Comparison of ENCODE assay signal across 1 cellular context in the genomic region with DNA sequence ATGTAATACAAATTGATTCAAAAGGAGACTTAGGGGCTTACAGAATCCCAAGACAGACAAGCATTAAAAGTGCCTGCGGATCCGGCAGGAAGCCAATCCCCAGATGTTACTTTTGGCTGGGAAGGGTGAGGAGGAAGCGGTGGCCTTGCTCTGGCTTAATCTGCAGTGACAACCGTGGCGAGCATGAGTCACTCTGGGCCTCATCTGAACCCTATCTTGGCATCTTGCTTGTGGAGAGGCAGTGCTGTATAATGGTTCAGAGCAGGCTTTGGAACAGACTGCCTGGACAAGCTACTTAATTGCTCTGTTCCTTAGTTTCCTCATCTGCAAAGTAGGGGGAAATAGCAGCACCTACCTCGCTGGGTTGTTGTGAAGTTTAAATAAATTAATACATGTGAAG.
A peak's percentile ranks its signal among the peaks of the same experiment; 100 is the strongest.
TF ChIP-seq lines count a peak whose summit lies in the region.

No MANE protein-coding gene starts in this region.

TF ChIP-seq in K562, 482 proteins besides CTCF, POLR2A, EP300 and RAD21 (continued from another document and continues in another):
- TF ChIP-seq, protein P1, sequence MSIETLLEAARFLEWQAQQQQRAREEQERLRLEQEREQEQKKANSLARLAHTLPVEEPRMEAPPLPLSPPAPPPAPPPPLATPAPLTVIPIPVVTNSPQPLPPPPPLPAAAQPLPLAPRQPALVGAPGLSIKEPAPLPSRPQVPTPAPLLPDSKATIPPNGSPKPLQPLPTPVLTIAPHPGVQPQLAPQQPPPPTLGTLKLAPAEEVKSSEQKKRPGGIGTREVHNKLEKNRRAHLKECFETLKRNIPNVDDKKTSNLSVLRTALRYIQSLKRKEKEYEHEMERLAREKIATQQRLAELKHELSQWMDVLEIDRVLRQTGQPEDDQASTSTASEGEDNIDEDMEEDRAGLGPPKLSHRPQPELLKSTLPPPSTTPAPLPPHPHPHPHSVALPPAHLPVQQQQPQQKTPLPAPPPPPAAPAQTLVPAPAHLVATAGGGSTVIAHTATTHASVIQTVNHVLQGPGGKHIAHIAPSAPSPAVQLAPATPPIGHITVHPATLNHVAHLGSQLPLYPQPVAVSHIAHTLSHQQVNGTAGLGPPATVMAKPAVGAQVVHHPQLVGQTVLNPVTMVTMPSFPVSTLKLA (conservative IDR thresholded peaks at IDR 0.05): 0 out of 4 replicates have a peak, but pooled peaks of 1 of the 2 experiments have one; percentile 30
- peak; percentile 75; the same call in 1 of the 2 replicates for TF ChIP-seq MYNN (IDR thresholded peaks at IDR 0.05)
- TF ChIP-seq MYNN (CRISPR knock-in tag; IDR thresholded peaks at IDR 0.05): no peak
- TF ChIP-seq FOXA1 (IDR thresholded peaks at IDR 0.05; ENCODE audit: borderline replicate concordance): no peak
- TF ChIP-seq ZSCAN32 (CRISPR knock-in tag; IDR thresholded peaks at IDR 0.05): no peak
- no peak for TF ChIP-seq HNRNPH1 (optimal IDR thresholded peaks at IDR 0.05; ENCODE audit: low read depth, low read length)
- TF ChIP-seq CBX1 (IDR thresholded peaks at IDR 0.05; ENCODE audit: low read depth): 0 out of 2 replicates have a peak, but pooled peaks have one; percentile 77
- TF ChIP-seq SRSF7 (optimal IDR thresholded peaks at IDR 0.05; ENCODE audit: low read depth, low read length): no peak
- TF ChIP-seq CHCHD3 (CRISPR knock-in tag; IDR thresholded peaks at IDR 0.05): no peak
- TF ChIP-seq MCM5 (IDR thresholded peaks at IDR 0.05; ENCODE audit: low read depth): no peak
- TF ChIP-seq, protein P2, sequence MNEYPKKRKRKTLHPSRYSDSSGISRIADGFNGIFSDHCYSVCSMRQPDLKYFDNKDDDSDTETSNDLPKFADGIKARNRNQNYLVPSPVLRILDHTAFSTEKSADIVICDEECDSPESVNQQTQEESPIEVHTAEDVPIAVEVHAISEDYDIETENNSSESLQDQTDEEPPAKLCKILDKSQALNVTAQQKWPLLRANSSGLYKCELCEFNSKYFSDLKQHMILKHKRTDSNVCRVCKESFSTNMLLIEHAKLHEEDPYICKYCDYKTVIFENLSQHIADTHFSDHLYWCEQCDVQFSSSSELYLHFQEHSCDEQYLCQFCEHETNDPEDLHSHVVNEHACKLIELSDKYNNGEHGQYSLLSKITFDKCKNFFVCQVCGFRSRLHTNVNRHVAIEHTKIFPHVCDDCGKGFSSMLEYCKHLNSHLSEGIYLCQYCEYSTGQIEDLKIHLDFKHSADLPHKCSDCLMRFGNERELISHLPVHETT (CRISPR knock-in tag; conservative IDR thresholded peaks at IDR 0.05 in 1 of 2, IDR thresholded peaks at IDR 0.05 in 1 of 2): peak in 1 of 2 experiments; percentile 26; a peak in 1 of 4 replicates
- TF ChIP-seq NEUROD1 (IDR thresholded peaks at IDR 0.05; ENCODE audit: borderline replicate concordance, low read depth, low read length, partially characterized antibody): peak; percentile 90
- TF ChIP-seq ZNF212 (CRISPR knock-in tag; IDR thresholded peaks at IDR 0.05): no peak
- TF ChIP-seq FOXJ3 (CRISPR knock-in tag; IDR thresholded peaks at IDR 0.05): no peak
- peak; percentile 75 for TF ChIP-seq NFE2 (IDR thresholded peaks at IDR 0.05; ENCODE audit: low read depth)
- no peak; the same call in 1 of the 2 replicates for TF ChIP-seq SMARCA5 (IDR thresholded peaks at IDR 0.05)
- no peak for TF ChIP-seq ETS2 (tag; IDR thresholded peaks at IDR 0.05; ENCODE audit: borderline replicate concordance, poor library complexity, severe bottlenecking)
- TF ChIP-seq POU5F1 (IDR thresholded peaks at IDR 0.05; ENCODE audit: borderline replicate concordance, low read depth, low read length, partially characterized antibody): no peak
- TF ChIP-seq TCFL5 (CRISPR knock-in tag; conservative IDR thresholded peaks at IDR 0.05): no peak
- TF ChIP-seq, protein P3, sequence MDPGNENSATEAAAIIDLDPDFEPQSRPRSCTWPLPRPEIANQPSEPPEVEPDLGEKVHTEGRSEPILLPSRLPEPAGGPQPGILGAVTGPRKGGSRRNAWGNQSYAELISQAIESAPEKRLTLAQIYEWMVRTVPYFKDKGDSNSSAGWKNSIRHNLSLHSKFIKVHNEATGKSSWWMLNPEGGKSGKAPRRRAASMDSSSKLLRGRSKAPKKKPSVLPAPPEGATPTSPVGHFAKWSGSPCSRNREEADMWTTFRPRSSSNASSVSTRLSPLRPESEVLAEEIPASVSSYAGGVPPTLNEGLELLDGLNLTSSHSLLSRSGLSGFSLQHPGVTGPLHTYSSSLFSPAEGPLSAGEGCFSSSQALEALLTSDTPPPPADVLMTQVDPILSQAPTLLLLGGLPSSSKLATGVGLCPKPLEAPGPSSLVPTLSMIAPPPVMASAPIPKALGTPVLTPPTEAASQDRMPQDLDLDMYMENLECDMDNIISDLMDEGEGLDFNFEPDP (CRISPR knock-in tag; IDR thresholded peaks at IDR 0.05): no peak
- peak; percentile 96 for TF ChIP-seq SMARCB1 (IDR thresholded peaks at IDR 0.05; ENCODE audit: insufficient read length, low read depth)
- TF ChIP-seq RFX7 (CRISPR knock-in tag; IDR thresholded peaks at IDR 0.05): no peak
- TF ChIP-seq, protein P4, sequence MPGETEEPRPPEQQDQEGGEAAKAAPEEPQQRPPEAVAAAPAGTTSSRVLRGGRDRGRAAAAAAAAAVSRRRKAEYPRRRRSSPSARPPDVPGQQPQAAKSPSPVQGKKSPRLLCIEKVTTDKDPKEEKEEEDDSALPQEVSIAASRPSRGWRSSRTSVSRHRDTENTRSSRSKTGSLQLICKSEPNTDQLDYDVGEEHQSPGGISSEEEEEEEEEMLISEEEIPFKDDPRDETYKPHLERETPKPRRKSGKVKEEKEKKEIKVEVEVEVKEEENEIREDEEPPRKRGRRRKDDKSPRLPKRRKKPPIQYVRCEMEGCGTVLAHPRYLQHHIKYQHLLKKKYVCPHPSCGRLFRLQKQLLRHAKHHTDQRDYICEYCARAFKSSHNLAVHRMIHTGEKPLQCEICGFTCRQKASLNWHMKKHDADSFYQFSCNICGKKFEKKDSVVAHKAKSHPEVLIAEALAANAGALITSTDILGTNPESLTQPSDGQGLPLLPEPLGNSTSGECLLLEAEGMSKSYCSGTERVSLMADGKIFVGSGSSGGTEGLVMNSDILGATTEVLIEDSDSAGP (CRISPR knock-in tag; IDR thresholded peaks at IDR 0.05): no peak
- TF ChIP-seq, protein P5, sequence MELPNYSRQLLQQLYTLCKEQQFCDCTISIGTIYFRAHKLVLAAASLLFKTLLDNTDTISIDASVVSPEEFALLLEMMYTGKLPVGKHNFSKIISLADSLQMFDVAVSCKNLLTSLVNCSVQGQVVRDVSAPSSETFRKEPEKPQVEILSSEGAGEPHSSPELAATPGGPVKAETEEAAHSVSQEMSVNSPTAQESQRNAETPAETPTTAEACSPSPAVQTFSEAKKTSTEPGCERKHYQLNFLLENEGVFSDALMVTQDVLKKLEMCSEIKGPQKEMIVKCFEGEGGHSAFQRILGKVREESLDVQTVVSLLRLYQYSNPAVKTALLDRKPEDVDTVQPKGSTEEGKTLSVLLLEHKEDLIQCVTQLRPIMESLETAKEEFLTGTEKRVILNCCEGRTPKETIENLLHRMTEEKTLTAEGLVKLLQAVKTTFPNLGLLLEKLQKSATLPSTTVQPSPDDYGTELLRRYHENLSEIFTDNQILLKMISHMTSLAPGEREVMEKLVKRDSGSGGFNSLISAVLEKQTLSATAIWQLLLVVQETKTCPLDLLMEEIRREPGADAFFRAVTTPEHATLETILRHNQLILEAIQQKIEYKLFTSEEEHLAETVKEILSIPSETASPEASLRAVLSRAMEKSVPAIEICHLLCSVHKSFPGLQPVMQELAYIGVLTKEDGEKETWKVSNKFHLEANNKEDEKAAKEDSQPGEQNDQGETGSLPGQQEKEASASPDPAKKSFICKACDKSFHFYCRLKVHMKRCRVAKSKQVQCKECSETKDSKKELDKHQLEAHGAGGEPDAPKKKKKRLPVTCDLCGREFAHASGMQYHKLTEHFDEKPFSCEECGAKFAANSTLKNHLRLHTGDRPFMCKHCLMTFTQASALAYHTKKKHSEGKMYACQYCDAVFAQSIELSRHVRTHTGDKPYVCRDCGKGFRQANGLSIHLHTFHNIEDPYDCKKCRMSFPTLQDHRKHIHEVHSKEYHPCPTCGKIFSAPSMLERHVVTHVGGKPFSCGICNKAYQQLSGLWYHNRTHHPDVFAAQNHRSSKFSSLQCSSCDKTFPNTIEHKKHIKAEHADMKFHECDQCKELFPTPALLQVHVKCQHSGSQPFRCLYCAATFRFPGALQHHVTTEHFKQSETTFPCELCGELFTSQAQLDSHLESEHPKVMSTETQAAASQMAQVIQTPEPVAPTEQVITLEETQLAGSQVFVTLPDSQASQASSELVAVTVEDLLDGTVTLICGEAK (IDR thresholded peaks at IDR 0.05): no peak
- TF ChIP-seq, protein P5 (CRISPR knock-in tag; IDR thresholded peaks at IDR 0.05): no peak
- no peak for TF ChIP-seq ZNF41 (CRISPR knock-in tag; conservative IDR thresholded peaks at IDR 0.05)
- TF ChIP-seq SUPT5H (IDR thresholded peaks at IDR 0.05): no peak
- peak; percentile 69; the same call in 1 of the 2 replicates for TF ChIP-seq ADNP (tag; IDR thresholded peaks at IDR 0.05)
- TF ChIP-seq, protein P6, sequence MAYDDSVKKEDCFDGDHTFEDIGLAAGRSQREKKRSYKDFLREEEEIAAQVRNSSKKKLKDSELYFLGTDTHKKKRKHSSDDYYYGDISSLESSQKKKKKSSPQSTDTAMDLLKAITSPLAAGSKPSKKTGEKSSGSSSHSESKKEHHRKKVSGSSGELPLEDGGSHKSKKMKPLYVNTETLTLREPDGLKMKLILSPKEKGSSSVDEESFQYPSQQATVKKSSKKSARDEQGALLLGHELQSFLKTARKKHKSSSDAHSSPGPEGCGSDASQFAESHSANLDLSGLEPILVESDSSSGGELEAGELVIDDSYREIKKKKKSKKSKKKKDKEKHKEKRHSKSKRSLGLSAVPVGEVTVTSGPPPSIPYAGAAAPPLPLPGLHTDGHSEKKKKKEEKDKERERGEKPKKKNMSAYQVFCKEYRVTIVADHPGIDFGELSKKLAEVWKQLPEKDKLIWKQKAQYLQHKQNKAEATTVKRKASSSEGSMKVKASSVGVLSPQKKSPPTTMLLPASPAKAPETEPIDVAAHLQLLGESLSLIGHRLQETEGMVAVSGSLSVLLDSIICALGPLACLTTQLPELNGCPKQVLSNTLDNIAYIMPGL (CRISPR knock-in tag; IDR thresholded peaks at IDR 0.05): no peak
- TF ChIP-seq, protein P7, sequence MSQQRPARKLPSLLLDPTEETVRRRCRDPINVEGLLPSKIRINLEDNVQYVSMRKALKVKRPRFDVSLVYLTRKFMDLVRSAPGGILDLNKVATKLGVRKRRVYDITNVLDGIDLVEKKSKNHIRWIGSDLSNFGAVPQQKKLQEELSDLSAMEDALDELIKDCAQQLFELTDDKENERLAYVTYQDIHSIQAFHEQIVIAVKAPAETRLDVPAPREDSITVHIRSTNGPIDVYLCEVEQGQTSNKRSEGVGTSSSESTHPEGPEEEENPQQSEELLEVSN (IDR thresholded peaks at IDR 0.05; ENCODE audit: borderline replicate concordance in 1 of 2, extremely low read depth in 1 of 2, insufficient read depth in 1 of 2, insufficient read length in 1 of 2, low read depth in 1 of 2, low read length in 1 of 2, poor library complexity in 1 of 2, severe bottlenecking in 1 of 2): no peak
- TF ChIP-seq, protein P8, sequence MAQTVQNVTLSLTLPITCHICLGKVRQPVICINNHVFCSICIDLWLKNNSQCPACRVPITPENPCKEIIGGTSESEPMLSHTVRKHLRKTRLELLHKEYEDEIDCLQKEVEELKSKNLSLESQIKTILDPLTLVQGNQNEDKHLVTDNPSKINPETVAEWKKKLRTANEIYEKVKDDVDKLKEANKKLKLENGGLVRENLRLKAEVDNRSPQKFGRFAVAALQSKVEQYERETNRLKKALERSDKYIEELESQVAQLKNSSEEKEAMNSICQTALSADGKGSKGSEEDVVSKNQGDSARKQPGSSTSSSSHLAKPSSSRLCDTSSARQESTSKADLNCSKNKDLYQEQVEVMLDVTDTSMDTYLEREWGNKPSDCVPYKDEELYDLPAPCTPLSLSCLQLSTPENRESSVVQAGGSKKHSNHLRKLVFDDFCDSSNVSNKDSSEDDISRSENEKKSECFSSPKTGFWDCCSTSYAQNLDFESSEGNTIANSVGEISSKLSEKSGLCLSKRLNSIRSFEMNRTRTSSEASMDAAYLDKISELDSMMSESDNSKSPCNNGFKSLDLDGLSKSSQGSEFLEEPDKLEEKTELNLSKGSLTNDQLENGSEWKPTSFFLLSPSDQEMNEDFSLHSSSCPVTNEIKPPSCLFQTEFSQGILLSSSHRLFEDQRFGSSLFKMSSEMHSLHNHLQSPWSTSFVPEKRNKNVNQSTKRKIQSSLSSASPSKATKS (CRISPR knock-in tag; IDR thresholded peaks at IDR 0.05): no peak
- no peak for TF ChIP-seq ZNF75A (CRISPR knock-in tag; IDR thresholded peaks at IDR 0.05)
- no peak for TF ChIP-seq CEBPG (CRISPR knock-in tag; IDR thresholded peaks at IDR 0.05)
- TF ChIP-seq CEBPG (tag; conservative IDR thresholded peaks at IDR 0.05 in 1 of 2, IDR thresholded peaks at IDR 0.05 in 1 of 2): no peak
- TF ChIP-seq ZBTB1 (CRISPR knock-in tag; IDR thresholded peaks at IDR 0.05; ENCODE audit: borderline replicate concordance, low read depth): no peak
- TF ChIP-seq, protein P9, sequence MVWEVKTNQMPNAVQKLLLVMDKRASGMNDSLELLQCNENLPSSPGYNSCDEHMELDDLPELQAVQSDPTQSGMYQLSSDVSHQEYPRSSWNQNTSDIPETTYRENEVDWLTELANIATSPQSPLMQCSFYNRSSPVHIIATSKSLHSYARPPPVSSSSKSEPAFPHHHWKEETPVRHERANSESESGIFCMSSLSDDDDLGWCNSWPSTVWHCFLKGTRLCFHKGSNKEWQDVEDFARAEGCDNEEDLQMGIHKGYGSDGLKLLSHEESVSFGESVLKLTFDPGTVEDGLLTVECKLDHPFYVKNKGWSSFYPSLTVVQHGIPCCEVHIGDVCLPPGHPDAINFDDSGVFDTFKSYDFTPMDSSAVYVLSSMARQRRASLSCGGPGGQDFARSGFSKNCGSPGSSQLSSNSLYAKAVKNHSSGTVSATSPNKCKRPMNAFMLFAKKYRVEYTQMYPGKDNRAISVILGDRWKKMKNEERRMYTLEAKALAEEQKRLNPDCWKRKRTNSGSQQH (CRISPR knock-in tag; IDR thresholded peaks at IDR 0.05): no peak
- no peak for TF ChIP-seq TAF7 (tag; IDR thresholded peaks at IDR 0.05)
